ENCODE assay signal across 1 cellular context in the genomic region with DNA sequence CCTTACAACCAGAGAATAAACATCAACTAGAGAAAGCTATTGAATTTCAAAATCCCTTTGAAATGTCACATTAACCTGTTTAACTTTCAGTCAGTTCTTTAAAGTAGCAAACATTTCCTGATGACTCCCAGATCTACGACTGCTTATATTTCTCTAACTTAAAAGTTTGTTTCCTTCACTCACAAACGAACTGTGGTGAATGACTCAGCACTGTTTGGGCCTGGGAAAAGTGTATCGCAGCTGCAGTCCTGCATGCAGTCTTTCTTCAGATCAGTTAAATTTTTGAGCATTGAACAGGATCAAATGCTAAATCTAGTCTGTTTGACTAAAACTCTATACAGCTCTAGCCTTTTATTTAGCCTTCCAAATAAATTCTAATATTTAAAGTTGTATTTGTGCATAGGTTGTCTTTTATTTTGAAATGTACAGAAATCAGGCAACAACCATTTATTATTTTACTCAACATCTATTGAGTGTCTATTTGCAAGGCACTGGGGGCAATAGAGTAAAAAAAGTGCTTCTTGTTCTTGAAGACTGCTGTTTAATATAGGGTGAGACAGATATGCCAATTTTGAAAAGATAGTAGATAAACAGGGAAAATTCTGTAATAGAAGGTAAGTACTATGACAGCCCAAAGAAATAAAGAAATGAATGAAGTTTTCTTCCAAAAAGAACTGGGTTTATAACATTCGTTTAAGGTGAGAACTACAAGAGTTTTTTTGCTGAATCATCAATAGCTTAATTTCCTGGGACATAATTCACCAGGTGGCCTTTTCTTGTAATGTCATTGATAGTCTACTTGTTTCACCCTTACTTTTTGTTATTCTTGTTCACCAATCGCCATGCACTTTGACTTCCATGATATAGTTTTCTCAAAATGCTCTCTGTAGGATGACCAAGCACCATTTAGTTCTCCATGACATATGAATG.
TF ChIP-seq lines count a peak whose summit lies in the region.

No MANE protein-coding gene starts in this region.

TF ChIP-seq in K562, 482 proteins besides CTCF, POLR2A, EP300 and RAD21 (continued from another document and continues in another):
- TF ChIP-seq LCOR (CRISPR knock-in tag; IDR thresholded peaks at IDR 0.05) (no peak), ZBTB5 (IDR thresholded peaks at IDR 0.05) (no peak), CBFA2T2 (conservative IDR thresholded peaks at IDR 0.05) (no peak), MXD1 (CRISPR knock-in tag; IDR thresholded peaks at IDR 0.05; ENCODE audit: borderline replicate concordance, poor library complexity, severe bottlenecking) (no peak), OTX1 (CRISPR knock-in tag; IDR thresholded peaks at IDR 0.05) (no peak), RCOR1 (IDR thresholded peaks at IDR 0.05; ENCODE audit: borderline replicate concordance in 1 of 2, low read depth in 2 of 2, low read length in 2 of 2) (no peak), TBL1XR1 (IDR thresholded peaks at IDR 0.05; ENCODE audit: low read length in 2 of 2) (no peak), MEF2A (IDR thresholded peaks at IDR 0.05; ENCODE audit: control insufficient read depth, low read depth, low read length) (no peak), KAT2B (IDR thresholded peaks at IDR 0.05; ENCODE audit: low read depth, low read length) (no peak), BCOR (IDR thresholded peaks at IDR 0.05) (no peak), PTRF (tag; IDR thresholded peaks at IDR 0.05) (no peak), CEBPG (CRISPR knock-in tag; IDR thresholded peaks at IDR 0.05) (no peak), CEBPG (tag; conservative IDR thresholded peaks at IDR 0.05 in 1 of 2, IDR thresholded peaks at IDR 0.05 in 1 of 2) (no peak), CEBPZ (IDR thresholded peaks at IDR 0.05; ENCODE audit: borderline replicate concordance, low read depth, low read length) (no peak), CBX5 (IDR thresholded peaks at IDR 0.05; ENCODE audit: borderline replicate concordance, low read depth) (no peak), SAFB2 (IDR thresholded peaks at IDR 0.05; ENCODE audit: borderline replicate concordance, low read depth, low read length, severe bottlenecking) (no peak), ZNF124 (CRISPR knock-in tag; IDR thresholded peaks at IDR 0.05) (no peak), ZNF24 (IDR thresholded peaks at IDR 0.05) (no peak), CHD7 (IDR thresholded peaks at IDR 0.05; ENCODE audit: low read depth, low read length) (no peak), GTF2E2 (tag; IDR thresholded peaks at IDR 0.05) (0 out of 2 replicates have a peak, but pooled peaks have one; percentile 23), SMARCA5 (IDR thresholded peaks at IDR 0.05) (no peak), ZEB2 (IDR thresholded peaks at IDR 0.05) (no peak), STAG1 (CRISPR knock-in tag; IDR thresholded peaks at IDR 0.05; ENCODE audit: borderline replicate concordance) (no peak), RAD51 (IDR thresholded peaks at IDR 0.05; ENCODE audit: borderline replicate concordance, low read depth) (no peak), LEF1 (IDR thresholded peaks at IDR 0.05) (no peak; the same call in 1 of the 2 replicates), SAP30 (IDR thresholded peaks at IDR 0.05; ENCODE audit: borderline replicate concordance, insufficient read depth, low read depth, low read length, poor library complexity, severe bottlenecking) (no peak), ESRRA (IDR thresholded peaks at IDR 0.05; ENCODE audit: borderline replicate concordance, low read depth) (no peak), ZNF263 (CRISPR knock-in tag; IDR thresholded peaks at IDR 0.05; ENCODE audit: borderline replicate concordance) (no peak), ARID1B (IDR thresholded peaks at IDR 0.05) (peak; percentile 48; the same call in 1 of the 2 replicates), MTA2 (IDR thresholded peaks at IDR 0.05; ENCODE audit: low read depth) (no peak), MYNN (IDR thresholded peaks at IDR 0.05) (peak; percentile 99), MYNN (CRISPR knock-in tag; IDR thresholded peaks at IDR 0.05) (peak; percentile 86)
- TF ChIP-seq, protein P1, sequence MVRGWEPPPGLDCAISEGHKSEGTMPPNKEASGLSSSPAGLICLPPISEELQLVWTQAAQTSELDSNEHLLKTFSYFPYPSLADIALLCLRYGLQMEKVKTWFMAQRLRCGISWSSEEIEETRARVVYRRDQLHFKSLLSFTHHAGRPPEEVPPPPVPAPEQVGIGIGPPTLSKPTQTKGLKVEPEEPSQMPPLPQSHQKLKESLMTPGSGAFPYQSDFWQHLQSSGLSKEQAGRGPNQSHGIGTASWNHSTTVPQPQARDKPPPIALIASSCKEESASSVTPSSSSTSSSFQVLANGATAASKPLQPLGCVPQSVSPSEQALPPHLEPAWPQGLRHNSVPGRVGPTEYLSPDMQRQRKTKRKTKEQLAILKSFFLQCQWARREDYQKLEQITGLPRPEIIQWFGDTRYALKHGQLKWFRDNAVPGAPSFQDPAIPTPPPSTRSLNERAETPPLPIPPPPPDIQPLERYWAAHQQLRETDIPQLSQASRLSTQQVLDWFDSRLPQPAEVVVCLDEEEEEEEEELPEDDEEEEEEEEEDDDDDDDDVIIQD (CRISPR knock-in tag; IDR thresholded peaks at IDR 0.05), result no peak
- TF ChIP-seq, protein P2, sequence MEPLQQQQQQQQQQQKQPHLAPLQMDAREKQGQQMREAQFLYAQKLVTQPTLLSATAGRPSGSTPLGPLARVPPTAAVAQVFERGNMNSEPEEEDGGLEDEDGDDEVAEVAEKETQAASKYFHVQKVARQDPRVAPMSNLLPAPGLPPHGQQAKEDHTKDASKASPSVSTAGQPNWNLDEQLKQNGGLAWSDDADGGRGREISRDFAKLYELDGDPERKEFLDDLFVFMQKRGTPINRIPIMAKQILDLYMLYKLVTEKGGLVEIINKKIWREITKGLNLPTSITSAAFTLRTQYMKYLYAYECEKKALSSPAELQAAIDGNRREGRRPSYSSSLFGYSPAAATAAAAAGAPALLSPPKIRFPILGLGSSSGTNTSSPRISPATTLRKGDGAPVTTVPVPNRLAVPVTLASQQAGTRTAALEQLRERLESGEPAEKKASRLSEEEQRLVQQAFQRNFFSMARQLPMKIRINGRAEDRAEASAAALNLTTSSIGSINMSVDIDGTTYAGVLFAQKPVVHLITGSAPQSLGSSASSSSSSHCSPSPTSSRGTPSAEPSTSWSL (CRISPR knock-in tag; IDR thresholded peaks at IDR 0.05; ENCODE audit: borderline replicate concordance), result no peak
